17 cellular contexts compared by ENCODE assay signal in genomic region chr4:136342666-136343065, GRCh38.
DNase-seq lines count a peak whose midpoint lies in the region; ATAC-seq, FAIRE-seq and TF ChIP-seq lines count a peak whose summit lies in the region.
"Had no signal": no experiment of that assay in that cellular context is flagged by ENCODE, and none has a peak within 500 bp of the region (broad histone marks: within the 10 kb centered on the region; RNA-seq: fewer than 3 reads in every experiment).

No MANE protein-coding gene starts in this region.

- H3K27ac ChIP-seq in GM23338 (ENCODE audit: low read depth): no peak overlapping the region
- H3K27ac ChIP-seq in astrocyte (ENCODE audit: low read depth, low read length): no peak overlapping the region
- H3K27ac ChIP-seq: BLaER1 treated with 17β-estradiol and CSF1 and Interleukin-3, amounts not matched to agents 10 nM and 100 nM; GM23248 had no signal

- H3K36me3 Mint-ChIP-seq in GM23338 (ENCODE audit: low read depth): no peaks in the 10 kb centered on the region
- H3K36me3 Mint-ChIP-seq in astrocyte (ENCODE audit: low read depth, unreplicated experiment): no peaks in the 10 kb centered on the region
- H3K36me3 Mint-ChIP-seq in activated CD8-positive, alpha-beta T cell treated with anti-CD3 and anti-CD28 coated beads for 36 hours (ENCODE audit: low read depth): no peaks in the 10 kb centered on the region
- no peaks in the 10 kb centered on the region for H3K36me3 Mint-ChIP-seq in osteocyte (ENCODE audit: unreplicated experiment)
- H3K36me3 Mint-ChIP-seq: CD4-positive, CD25-positive, alpha-beta regulatory T cell had no signal

- H3K4me1 Mint-ChIP-seq in GM23338 (no peaks in the 10 kb centered on the region), astrocyte (ENCODE audit: low read depth, unreplicated experiment) (no peaks in the 10 kb centered on the region), osteocyte (ENCODE audit: unreplicated experiment) (peaks cover 7% of the 10 kb centered on the region)
- H3K4me1 Mint-ChIP-seq in activated CD8-positive, alpha-beta T cell treated with anti-CD3 and anti-CD28 coated beads for 36 hours (ENCODE audit: low read depth): no peaks in the 10 kb centered on the region
- H3K4me1 Mint-ChIP-seq: CD4-positive, CD25-positive, alpha-beta regulatory T cell had no signal

- no peak for ATAC-seq in GM23338
- ATAC-seq in activated CD8-positive, alpha-beta T cell treated with anti-CD3 and anti-CD28 coated beads for 36 hours: no peak
- no peak for ATAC-seq in GM18873 (IDR thresholded peaks at IDR 0.05; ENCODE audit: low FRiP score, unreplicated experiment)
- ATAC-seq: GM12878 had no signal

- H3K36me3 ChIP-seq in GM23338 (ENCODE audit: insufficient read depth): no peaks in the 10 kb centered on the region
- no peaks in the 10 kb centered on the region for H3K36me3 ChIP-seq in astrocyte (ENCODE audit: insufficient read depth, low read length)
- H3K36me3 ChIP-seq: BLaER1 treated with 17β-estradiol and CSF1 and Interleukin-3, amounts not matched to agents 10 nM and 100 nM had no signal

- peaks cover 4% of the 10 kb centered on the region; the same call in 1 of the 2 replicates for H3K9me2 ChIP-seq in GM23338 (ENCODE audit: insufficient read depth)

- TF ChIP-seq CTCF in GM23338 (conservative IDR thresholded peaks at IDR 0.05; ENCODE audit: low read depth in 2 of 2) (no peak), astrocyte (IDR thresholded peaks at IDR 0.05; ENCODE audit: insufficient read depth, low read depth, low read length) (no peak), osteocyte (IDR thresholded peaks at IDR 0.05) (no peak)
- TF ChIP-seq CTCF in activated CD8-positive, alpha-beta T cell treated with anti-CD3 and anti-CD28 coated beads for 36 hours (IDR thresholded peaks at IDR 0.05): no peak

- H3K4me3 ChIP-seq in GM23338: no peak overlapping the region
- no peak overlapping the region for H3K4me3 ChIP-seq in astrocyte (ENCODE audit: insufficient read depth, low read depth, low read length)
- H3K4me3 ChIP-seq: BLaER1 treated with 17β-estradiol and CSF1 and Interleukin-3, amounts not matched to agents 10 nM and 100 nM; GM12878; GM23248 had no signal

- H3K4me3 Mint-ChIP-seq in GM23338 (no peak overlapping the region), astrocyte (ENCODE audit: unreplicated experiment) (no peak overlapping the region), osteocyte (ENCODE audit: unreplicated experiment) (no peak overlapping the region)
- no peak overlapping the region for H3K4me3 Mint-ChIP-seq in activated CD8-positive, alpha-beta T cell treated with anti-CD3 and anti-CD28 coated beads for 36 hours
- H3K4me3 Mint-ChIP-seq: CD4-positive, CD25-positive, alpha-beta regulatory T cell had no signal

- CTCF ChIA-PET in activated CD8-positive, alpha-beta T cell treated with anti-CD3 and anti-CD28 coated beads for 36 hours (lab: Charles Lee): no interaction called here

- no peaks in the 10 kb centered on the region for H3K27me3 Mint-ChIP-seq in GM23338 (ENCODE audit: insufficient read depth, low read depth, poor library complexity)
- no peaks in the 10 kb centered on the region for H3K27me3 Mint-ChIP-seq in astrocyte (ENCODE audit: low read depth, unreplicated experiment)
- H3K27me3 Mint-ChIP-seq in activated CD8-positive, alpha-beta T cell treated with anti-CD3 and anti-CD28 coated beads for 36 hours: no peaks in the 10 kb centered on the region
- H3K27me3 Mint-ChIP-seq in osteocyte (ENCODE audit: unreplicated experiment): no peaks in the 10 kb centered on the region
- H3K27me3 Mint-ChIP-seq: CD4-positive, CD25-positive, alpha-beta regulatory T cell had no signal

- intact Hi-C loops in activated CD8-positive, alpha-beta T cell treated with anti-CD3 and anti-CD28 coated beads for 36 hours (cut with micrococcal nuclease): no loop called here

- H3K9me3 ChIP-seq in astrocyte (ENCODE audit: insufficient read depth, low read depth, low read length): no peaks in the 10 kb centered on the region

- no peak for DNase-seq in GM23338 (ENCODE audit: low spot score)
- peak; percentile 15 for DNase-seq in astrocyte (ENCODE audit: low read depth)
- peak; percentile 91 for DNase-seq in fibroblast of gingiva (ENCODE audit: low read depth)
- peak; percentile 1 for DNase-seq in myocyte (ENCODE audit: low read depth)
- no peak for DNase-seq in activated CD8-positive, alpha-beta T cell treated with anti-CD3 and anti-CD28 coated beads for 36 hours
- DNase-seq in osteocyte (ENCODE audit: extremely low spot score, unreplicated experiment): no peak
- DNase-seq in NOMO-1 treated with DMSO at 0.1 percent for 48 hours (lab: John Stamatoyannopoulos, UW; ENCODE audit: unreplicated experiment): no peak
- DNase-seq: 8988T; AML-193; CD4-positive, CD25-positive, alpha-beta regulatory T cell; DMS53; GM23248; H7 had no signal

- H3K27ac Mint-ChIP-seq in GM23338 (peak overlapping the region; percentile 26; the same call in 1 of the 2 replicates), astrocyte (ENCODE audit: unreplicated experiment) (no peak overlapping the region), osteocyte (ENCODE audit: unreplicated experiment) (no peak overlapping the region)
- no peak overlapping the region for H3K27ac Mint-ChIP-seq in activated CD8-positive, alpha-beta T cell treated with anti-CD3 and anti-CD28 coated beads for 36 hours
- H3K27ac Mint-ChIP-seq: CD4-positive, CD25-positive, alpha-beta regulatory T cell had no signal

- H3K9ac ChIP-seq in astrocyte (ENCODE audit: low read length): no peak overlapping the region
- H3K9ac ChIP-seq: BLaER1 treated with 17β-estradiol and CSF1 and Interleukin-3, amounts not matched to agents 10 nM and 100 nM; GM23248 had no signal

- H2AFZ ChIP-seq in GM23338 (no peak overlapping the region), astrocyte (ENCODE audit: low read depth, low read length) (no peak overlapping the region)
- H2AFZ ChIP-seq: GM23248 had no signal

- H3K27me3 ChIP-seq in GM23338 (ENCODE audit: insufficient read depth) (no peaks in the 10 kb centered on the region), astrocyte (ENCODE audit: insufficient read depth, low read length) (no peaks in the 10 kb centered on the region)
- H3K27me3 ChIP-seq: BLaER1 treated with 17β-estradiol and CSF1 and Interleukin-3, amounts not matched to agents 10 nM and 100 nM had no signal

- POLR2A ChIA-PET in activated CD8-positive, alpha-beta T cell treated with anti-CD3 and anti-CD28 coated beads for 36 hours (lab: Charles Lee): no interaction called here

- H3K4me1 ChIP-seq in GM23338 (ENCODE audit: insufficient read depth) (no peaks in the 10 kb centered on the region), astrocyte (ENCODE audit: insufficient read depth, low read length) (no peaks in the 10 kb centered on the region)

- H4K20me1 ChIP-seq in GM23338 (replicated peaks; ENCODE audit: insufficient read depth) (no peaks in the 10 kb centered on the region), astrocyte (ENCODE audit: insufficient read depth, low read length) (no peaks in the 10 kb centered on the region)
- H4K20me1 ChIP-seq: BLaER1 treated with 17β-estradiol and CSF1 and Interleukin-3, amounts not matched to agents 10 nM and 100 nM had no signal

- no peak overlapping the region for H3K4me2 ChIP-seq in GM23338
- no peak overlapping the region for H3K4me2 ChIP-seq in astrocyte (ENCODE audit: low read length)
- H3K4me2 ChIP-seq: BLaER1 treated with 17β-estradiol and CSF1 and Interleukin-3, amounts not matched to agents 10 nM and 100 nM had no signal

- H3K9me3 Mint-ChIP-seq in GM23338: no peaks in the 10 kb centered on the region
- peaks cover 6% of the 10 kb centered on the region for H3K9me3 Mint-ChIP-seq in astrocyte (ENCODE audit: unreplicated experiment)
- H3K9me3 Mint-ChIP-seq in activated CD8-positive, alpha-beta T cell treated with anti-CD3 and anti-CD28 coated beads for 36 hours: peaks cover 17% of the 10 kb centered on the region
- H3K9me3 Mint-ChIP-seq in osteocyte (ENCODE audit: unreplicated experiment): no peaks in the 10 kb centered on the region

- FAIRE-seq in astrocyte (lab: Jason Lieb, UNC): no peak
- FAIRE-seq: GM12878, GM18507 had no signal

- H3K79me2 ChIP-seq in GM23338 (replicated peaks; ENCODE audit: insufficient read depth) (no peaks in the 10 kb centered on the region), astrocyte (ENCODE audit: insufficient read depth, low read length) (no peaks in the 10 kb centered on the region)

- H3F3A ChIP-seq in GM23338 (replicated peaks; ENCODE audit: low read depth): no peaks in the 10 kb centered on the region

TF ChIP-seq in GM23338, 12 proteins besides CTCF, POLR2A, EP300 and RAD21:
- no peak for TF ChIP-seq POLR2AphosphoS5 (IDR thresholded peaks at IDR 0.05; ENCODE audit: low read depth)

Comparison
In these comparisons a context has a peak if more than half of its experiments do, and no peak if none do; other contexts are left out.
1. DNase-seq: peak in astrocyte (single experiment), fibroblast of gingiva (single experiment) and myocyte (single experiment); none in GM23338 (single experiment), activated CD8-positive, alpha-beta T cell treated with anti-CD3 and anti-CD28 coated beads for 36 hours (single experiment), osteocyte (single experiment) and NOMO-1 treated with DMSO at 0.1 percent for 48 hours (single experiment).